24 cellular contexts compared by ENCODE assay signal in genomic region chr15:59278120-59278519, GRCh38.
DNase-seq lines count a peak whose midpoint lies in the region; ATAC-seq and TF ChIP-seq lines count a peak whose summit lies in the region.
"Had no signal": no experiment of that assay in that cellular context is flagged by ENCODE, and none has a peak within 500 bp of the region (broad histone marks: within the 10 kb centered on the region; RNA-seq: fewer than 3 reads in every experiment).

No MANE protein-coding gene starts in this region.

- H4K20me1 ChIP-seq in PC-9 (ENCODE audit: insufficient read depth) = no peaks in the 10 kb centered on the region

- intact Hi-C loops in PC-9 (cut with micrococcal nuclease; ENCODE audit: unreplicated experiment) = loop anchor here (5.0 kb wide), 2 partner anchors 106 to 1094 kb away; no protein-coding TSS in a partner anchor

- DNase-seq in PC-9 = no peak
- peak; percentile 88 for DNase-seq in globus pallidus (ENCODE audit: low spot score)
- peak in 9 of 49 donors; percentile 6 to 63 (median 17) for DNase-seq in substantia nigra (lab: John Stamatoyannopoulos, UW)
- DNase-seq in NOMO-1 treated with DMSO at 0.1 percent for 48 hours (lab: John Stamatoyannopoulos, UW; ENCODE audit: unreplicated experiment) = no peak
- DNase-seq in NCI-H146 (lab: John Stamatoyannopoulos, UW) = no peak
- DNase-seq: activated CD4-positive, alpha-beta T cell treated with anti-CD3 and anti-CD28 coated beads, Interleukin-2, amount 50 U/mL, for 4 hours; activated CD4-positive, CD25-positive, alpha-beta regulatory T cell; aorta; CD4-positive, CD25-positive, alpha-beta regulatory T cell; DMS153; left colon; naive thymus-derived CD4-positive, alpha-beta T cell; NCI-H1092 treated with DMSO at 0.1 percent for 48 hours; NCI-H1930; NCI-H2227 treated with DMSO at 0.1 percent for 48 hours; NCI-H526 treated with DMSO at 0.1 percent for 48 hours; stimulated activated CD4-positive, alpha-beta T cell treated with anti-CD3 and anti-CD28 coated beads, Interleukin-15, amount 100 ng/mL, for 24 hours; stimulated activated naive CD4-positive, alpha-beta T cell had no signal

- no peak for TF ChIP-seq CTCF in PC-9 (conservative IDR thresholded peaks at IDR 0.05)

- H3F3A ChIP-seq in PC-9 (ENCODE audit: insufficient read depth, low read depth) = peaks cover 68% of the 10 kb centered on the region

- POLR2A ChIA-PET in PC-9 (lab: Charles Lee; ENCODE audit: unreplicated experiment) = interaction anchor here (0.6 kb wide), 1 partner anchor 95 kb away, joined by 5 read pairs; the partner anchor contains the start of gene MYO1E

- H3K27me3 ChIP-seq in PC-9 (ENCODE audit: insufficient read depth, low read depth) = no peaks in the 10 kb centered on the region

- H3K4me1 ChIP-seq in PC-9 (replicated peaks; ENCODE audit: insufficient read depth) = peaks cover 95% of the 10 kb centered on the region
- H3K4me1 ChIP-seq: prostate gland had no signal

- no peaks in the 10 kb centered on the region for H3K9me2 ChIP-seq in PC-9 (ENCODE audit: insufficient read depth)

- H3K9me3 ChIP-seq in PC-9 (ENCODE audit: insufficient read depth, low read depth) = no peaks in the 10 kb centered on the region; the same call in 1 of the 2 replicates
- H3K9me3 ChIP-seq: prostate gland had no signal

- H3K36me3 ChIP-seq in PC-9 (ENCODE audit: low read depth) = no peaks in the 10 kb centered on the region; the same call in 1 of the 2 replicates
- H3K36me3 ChIP-seq: prostate gland had no signal

- H3K4me3 ChIP-seq in PC-9 = no peak overlapping the region
- H3K4me3 ChIP-seq: prostate gland, SK-N-MC had no signal

- peaks cover 90% of the 10 kb centered on the region for H3K79me2 ChIP-seq in PC-9 (ENCODE audit: low read depth)

- H3K4me2 ChIP-seq in PC-9 = peak overlapping the region; percentile 65

- peak overlapping the region; percentile 98 for H3K27ac ChIP-seq in PC-9
- peak overlapping the region; percentile 80 for H3K27ac ChIP-seq in cingulate gyrus (ENCODE audit: low read depth, low read length)
- peak overlapping the region; percentile 80 for H3K27ac ChIP-seq in substantia nigra (ENCODE audit: low read depth, low read length, poor library complexity, severe bottlenecking)
- H3K27ac ChIP-seq: prostate gland, SK-N-MC had no signal

- no peak overlapping the region for H2AFZ ChIP-seq in PC-9

- ATAC-seq in GM19467 (IDR thresholded peaks at IDR 0.05; ENCODE audit: unreplicated experiment) (no peak), HG03280 (IDR thresholded peaks at IDR 0.05; ENCODE audit: unreplicated experiment) (no peak)
- ATAC-seq: activated naive CD4-positive, alpha-beta T cell treated with anti-CD3 and anti-CD28 coated beads, Interleukin-2, amount 50 U/mL, for 72 hours; left colon; naive thymus-derived CD4-positive, alpha-beta T cell had no signal

- CTCF ChIA-PET in PC-9 (lab: Charles Lee) = no interaction called here

- BruUV-seq in PC-9 (replicated peaks; lab: Mats Ljungman, UMichigan) = no TSS peak
